19 cellular contexts compared by ENCODE assay signal in genomic region chr5:170627271-170627670, GRCh38.
DNase-seq lines count a peak whose midpoint lies in the region; ATAC-seq and TF ChIP-seq lines count a peak whose summit lies in the region.
"Had no signal": no experiment of that assay in that cellular context is flagged by ENCODE, and none has a peak within 500 bp of the region (broad histone marks: within the 10 kb centered on the region; RNA-seq: fewer than 3 reads in every experiment).

No MANE protein-coding gene starts in this region.

- H3K4me3 Mint-ChIP-seq in chondrocyte (ENCODE audit: unreplicated experiment) (no peak overlapping the region), endodermal cell (no peak overlapping the region), neural progenitor cell (no peak overlapping the region)
- H3K4me3 Mint-ChIP-seq: CD4-positive, alpha-beta T cell; GM23338; HFFc6; IgD-negative memory B cell had no signal

- TF ChIP-seq CTCF in chondrocyte (IDR thresholded peaks at IDR 0.05) (no peak), endodermal cell (conservative IDR thresholded peaks at IDR 0.05) (no peak), neural progenitor cell (IDR thresholded peaks at IDR 0.05) (no peak), spleen (IDR thresholded peaks at IDR 0.05 in 8 of 11, conservative IDR thresholded peaks at IDR 0.05 in 3 of 11) (no peak)

- ATAC-seq in GM21717 (IDR thresholded peaks at IDR 0.05; ENCODE audit: unreplicated experiment): no peak
- ATAC-seq: GM23338, HCT116 had no signal

- no peaks in the 10 kb centered on the region for H4K20me1 ChIP-seq in neural progenitor cell (ENCODE audit: low read depth)

- no peak overlapping the region for H2AFZ ChIP-seq in neural progenitor cell (replicated peaks)
- H2AFZ ChIP-seq: GM23338 had no signal

- H3K4me1 ChIP-seq in endodermal cell (ENCODE audit: control insufficient read depth, insufficient read depth, low read length) (no peaks in the 10 kb centered on the region), neural progenitor cell (peaks cover 22% of the 10 kb centered on the region), spleen (peaks cover 0 to 18% (median 4%) of the 10 kb centered on the region in 6 donors)
- H3K4me1 ChIP-seq: BE2C had no signal

- H3K27ac ChIP-seq in endodermal cell (ENCODE audit: low read depth, low read length) (no peak overlapping the region), neural progenitor cell (no peak overlapping the region), spleen (no peak overlapping the region)
- H3K27ac ChIP-seq: C4-2B had no signal

- H3K4me3 ChIP-seq in endodermal cell (ENCODE audit: low read length) (no peak overlapping the region), neural progenitor cell (no peak overlapping the region), spleen (no peak overlapping the region)
- H3K4me3 ChIP-seq: GM23338 had no signal

- H3K9ac ChIP-seq in endodermal cell (ENCODE audit: extremely low read depth, low read length, poor library complexity, severe bottlenecking) (no peak overlapping the region), neural progenitor cell (no peak overlapping the region)

- H3K36me3 Mint-ChIP-seq in chondrocyte (ENCODE audit: low read depth): no peaks in the 10 kb centered on the region
- no peaks in the 10 kb centered on the region for H3K36me3 Mint-ChIP-seq in endodermal cell (ENCODE audit: low read depth)
- no peaks in the 10 kb centered on the region for H3K36me3 Mint-ChIP-seq in neural progenitor cell
- H3K36me3 Mint-ChIP-seq: IgD-negative memory B cell had no signal

- H3K27me3 ChIP-seq in endodermal cell (ENCODE audit: control insufficient read depth, insufficient read depth, low read length, poor library complexity, severe bottlenecking) (peaks cover 16% of the 10 kb centered on the region), neural progenitor cell (no peaks in the 10 kb centered on the region), spleen (replicated peaks in 1 of 7) (peaks cover 0 to 22% (median 0%) of the 10 kb centered on the region in 7 donors)

- H3K4me2 ChIP-seq in neural progenitor cell: no peak overlapping the region
- H3K4me2 ChIP-seq: GM23338 had no signal

- H3K4me1 Mint-ChIP-seq in chondrocyte (ENCODE audit: low read depth) (peaks cover 22% of the 10 kb centered on the region), endodermal cell (peaks cover 2% of the 10 kb centered on the region), neural progenitor cell (peaks cover 37% of the 10 kb centered on the region)
- H3K4me1 Mint-ChIP-seq: IgD-negative memory B cell had no signal

- H3K27ac Mint-ChIP-seq in chondrocyte (ENCODE audit: unreplicated experiment) (no peak overlapping the region), endodermal cell (no peak overlapping the region), neural progenitor cell (peak overlapping the region; percentile 29)
- H3K27ac Mint-ChIP-seq: CD4-positive, alpha-beta T cell; GM23338; HFFc6; IgD-negative memory B cell had no signal

- peaks cover 5% of the 10 kb centered on the region for H3F3A ChIP-seq in neural progenitor cell (ENCODE audit: low read depth)

- DNase-seq in chondrocyte (ENCODE audit: low spot score): peak; percentile 60
- DNase-seq in endodermal cell: peak; percentile 40
- DNase-seq in neural progenitor cell (ENCODE audit: low spot score): no peak
- DNase-seq in spleen: peak; percentile 61
- no peak for DNase-seq in HuH-7.5 (ENCODE audit: low spot score)
- DNase-seq in SIG-M5 treated with dmso at 0.1 percent for 504 hours (lab: John Stamatoyannopoulos, UW; ENCODE audit: unreplicated experiment): no peak
- DNase-seq: ACHN; BE2C; CD4-positive, alpha-beta T cell; DMS153; DMS79; GDM1; H7; HFFc6 had no signal

- TF ChIP-seq POLR2A in spleen (IDR thresholded peaks at IDR 0.05): no peak

- 94 to 95% methylated on average over 2 to 3 of the region's 3 CpGs for WGBS in endodermal cell (ENCODE audit: insufficient coverage in 1 of 2, insufficient read length in 1 of 2), 2 experiments
- WGBS in spleen, 5 donors: 71 to 94% (median 90%) methylated on average over 3 of the region's 3 CpGs

- H3K79me2 ChIP-seq in neural progenitor cell (ENCODE audit: low read depth): no peaks in the 10 kb centered on the region

- peaks cover 1% of the 10 kb centered on the region for H3K27me3 Mint-ChIP-seq in chondrocyte (ENCODE audit: low read depth)
- H3K27me3 Mint-ChIP-seq in endodermal cell (ENCODE audit: insufficient read depth): peaks cover 3% of the 10 kb centered on the region
- peaks cover 11% of the 10 kb centered on the region for H3K27me3 Mint-ChIP-seq in neural progenitor cell (ENCODE audit: insufficient read depth, low read depth)
- H3K27me3 Mint-ChIP-seq: CD4-positive, alpha-beta T cell had no signal

- no peaks in the 10 kb centered on the region for H3K9me3 Mint-ChIP-seq in chondrocyte (ENCODE audit: low read depth)
- no peaks in the 10 kb centered on the region for H3K9me3 Mint-ChIP-seq in endodermal cell
- H3K9me3 Mint-ChIP-seq in neural progenitor cell: no peaks in the 10 kb centered on the region
- H3K9me3 Mint-ChIP-seq: CD4-positive, alpha-beta T cell; GM23338; HFFc6; IgD-negative memory B cell had no signal

- H3K36me3 ChIP-seq in endodermal cell (ENCODE audit: control insufficient read depth, insufficient read depth, low read length): no peaks in the 10 kb centered on the region
- no peaks in the 10 kb centered on the region for H3K36me3 ChIP-seq in neural progenitor cell
- H3K36me3 ChIP-seq in spleen: no peaks in the 10 kb centered on the region
- H3K36me3 ChIP-seq: BE2C had no signal

- intact Hi-C loops in spleen (cut with DNase I; ENCODE audit: low total_unique reads): no loop called here

- H3K9me3 ChIP-seq in endodermal cell (ENCODE audit: control insufficient read depth, low read length) (no peaks in the 10 kb centered on the region), neural progenitor cell (ENCODE audit: low read depth) (no peaks in the 10 kb centered on the region), spleen (no peaks in the 10 kb centered on the region)
- H3K9me3 ChIP-seq: BE2C had no signal

Comparison
In these comparisons a context has a peak if more than half of its experiments do, and no peak if none do; other contexts are left out.
1. DNase-seq: peak in chondrocyte (single experiment), endodermal cell (single experiment) and spleen (single experiment); none in neural progenitor cell (single experiment), HuH-7.5 (single experiment) and SIG-M5 treated with dmso at 0.1 percent for 504 hours (single experiment).